In the genomic region with DNA sequence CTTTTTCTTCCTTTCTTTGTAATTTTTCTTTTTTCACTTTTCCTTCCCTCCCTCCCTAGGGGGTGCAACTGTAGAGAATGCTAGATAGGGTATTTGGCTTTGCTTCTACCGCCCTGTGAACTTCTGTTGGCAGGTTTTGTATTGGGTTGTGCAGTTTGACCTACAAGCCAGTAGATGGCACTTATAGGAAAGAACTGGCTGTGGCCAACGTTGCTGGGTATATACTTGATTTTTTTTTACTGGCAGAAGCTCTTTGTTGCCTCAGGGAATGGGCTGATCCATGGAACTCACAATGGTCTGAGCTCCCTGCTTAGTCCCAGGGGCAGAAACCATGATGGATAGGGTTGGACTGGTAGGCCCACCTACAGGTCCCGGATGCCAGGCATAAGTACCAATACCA, we compare ENCODE assay signal across 10 cellular contexts.
DNase-seq lines count a peak whose midpoint lies in the region; ATAC-seq and TF ChIP-seq lines count a peak whose summit lies in the region.
"Had no signal": no experiment of that assay in that cellular context is flagged by ENCODE, and none has a peak within 500 bp of the region (broad histone marks: within the 10 kb centered on the region; RNA-seq: fewer than 3 reads in every experiment).

No MANE protein-coding gene starts in this region.

- WGBS in heart right ventricle, 2 donors: 55 to 57% methylated on average over 3 of the region's 3 CpGs
- WGBS in esophagus muscularis mucosa: 64% methylated on average over 3 of the region's 3 CpGs

- no peak overlapping the region for H2AFZ ChIP-seq in Loucy (ENCODE audit: low read length)

- intact Hi-C loops in heart right ventricle (cut with DNase I): no loop called here
- intact Hi-C loops in esophagus muscularis mucosa (cut with DNase I): no loop called here

- no peaks in the 10 kb centered on the region for H4K20me1 ChIP-seq in Loucy (ENCODE audit: insufficient read depth, low read length, poor library complexity, severe bottlenecking)

- TF ChIP-seq CTCF in GM06990 (IDR thresholded peaks at IDR 0.05; ENCODE audit: insufficient read depth, low read length, poor library complexity, severe bottlenecking) (peak; percentile 20), Loucy (conservative IDR thresholded peaks at IDR 0.05; ENCODE audit: low read length) (peak; percentile 50), RWPE2 (IDR thresholded peaks at IDR 0.05; ENCODE audit: poor library complexity, severe bottlenecking) (peak; percentile 41), heart right ventricle (IDR thresholded peaks at IDR 0.05) (no peak), esophagus muscularis mucosa (IDR thresholded peaks at IDR 0.05) (no peak)

- H3K27me3 Mint-ChIP-seq in T-helper 17 cell: no peaks in the 10 kb centered on the region

- H3K36me3 ChIP-seq in GM06990 (ENCODE audit: control insufficient read depth, insufficient read depth, low read length): no peaks in the 10 kb centered on the region
- H3K36me3 ChIP-seq in Loucy (ENCODE audit: insufficient read depth, low read length): no peaks in the 10 kb centered on the region
- H3K36me3 ChIP-seq in RWPE2 (ENCODE audit: low read depth): no peaks in the 10 kb centered on the region
- no peaks in the 10 kb centered on the region for H3K36me3 ChIP-seq in heart right ventricle
- H3K36me3 ChIP-seq in esophagus muscularis mucosa: no peaks in the 10 kb centered on the region

- no peak overlapping the region for H3K9ac ChIP-seq in Loucy (ENCODE audit: low read depth, low read length, poor library complexity, severe bottlenecking)

- H3K9me2 ChIP-seq in Loucy (replicated peaks; ENCODE audit: low read depth, low read length): no peaks in the 10 kb centered on the region

- H3K4me1 Mint-ChIP-seq in T-helper 17 cell: no peaks in the 10 kb centered on the region

- H3F3A ChIP-seq in Loucy (ENCODE audit: low read depth): no peaks in the 10 kb centered on the region

- no peaks in the 10 kb centered on the region for H3K36me3 Mint-ChIP-seq in T-helper 17 cell (ENCODE audit: low read depth)

- H3K4me3 ChIP-seq in GM06990 (replicated peaks; ENCODE audit: low read depth, low read length) (no peak overlapping the region), Loucy (ENCODE audit: low read length, poor library complexity, severe bottlenecking) (no peak overlapping the region), RWPE2 (ENCODE audit: severe bottlenecking) (no peak overlapping the region), heart right ventricle (no peak overlapping the region), esophagus muscularis mucosa (no peak overlapping the region)

- H3K4me2 ChIP-seq in Loucy (ENCODE audit: low read depth, low read length, poor library complexity, severe bottlenecking): no peak overlapping the region

- no peaks in the 10 kb centered on the region for H3K4me1 ChIP-seq in Loucy (ENCODE audit: insufficient read depth, low read length, poor library complexity, severe bottlenecking)
- no peaks in the 10 kb centered on the region for H3K4me1 ChIP-seq in RWPE2 (ENCODE audit: insufficient read depth, poor library complexity, severe bottlenecking)
- H3K4me1 ChIP-seq in heart right ventricle: no peaks in the 10 kb centered on the region
- no peaks in the 10 kb centered on the region for H3K4me1 ChIP-seq in esophagus muscularis mucosa

- H3K9me3 ChIP-seq in Loucy (ENCODE audit: insufficient read depth, low read depth, low read length): no peaks in the 10 kb centered on the region
- H3K9me3 ChIP-seq in RWPE2 (ENCODE audit: severe bottlenecking): no peaks in the 10 kb centered on the region
- H3K9me3 ChIP-seq in heart right ventricle: peaks cover 0 to 34% (median 17%) of the 10 kb centered on the region in 11 donors
- peaks cover 0 to 17% (median 11%) of the 10 kb centered on the region in 4 donors for H3K9me3 ChIP-seq in esophagus muscularis mucosa
- H3K9me3 ChIP-seq in T-helper 17 cell (ENCODE audit: control insufficient read depth, low read length, poor library complexity, severe bottlenecking): no peaks in the 10 kb centered on the region

- ATAC-seq in RWPE2 (ENCODE audit: low read depth) (peak; percentile 44; the same call in 2 of the 3 replicates), heart right ventricle (no peak), T-helper 17 cell (no peak), HG03354 (IDR thresholded peaks at IDR 0.05; ENCODE audit: poor library complexity, severe bottlenecking, unreplicated experiment) (no peak)

- H3K27me3 ChIP-seq in GM06990 (replicated peaks; ENCODE audit: control insufficient read depth, insufficient read depth, low read length): no peaks in the 10 kb centered on the region
- no peaks in the 10 kb centered on the region for H3K27me3 ChIP-seq in Loucy (ENCODE audit: insufficient read depth, low read length, poor library complexity, severe bottlenecking)
- no peaks in the 10 kb centered on the region for H3K27me3 ChIP-seq in RWPE2 (ENCODE audit: insufficient read depth, poor library complexity, severe bottlenecking)
- H3K27me3 ChIP-seq in heart right ventricle: no peaks in the 10 kb centered on the region
- no peaks in the 10 kb centered on the region for H3K27me3 ChIP-seq in esophagus muscularis mucosa

- TF ChIP-seq EP300 in esophagus muscularis mucosa (IDR thresholded peaks at IDR 0.05): no peak

- no peak for DNase-seq in GM06990 (ENCODE audit: extremely low read depth, insufficient read length)
- DNase-seq in RWPE2 (ENCODE audit: low spot score): no peak
- peak; percentile 66 for DNase-seq in kidney tubule cell (ENCODE audit: low spot score)
- no peak for DNase-seq in heart right ventricle
- no peak for DNase-seq in esophagus muscularis mucosa (ENCODE audit: extremely low spot score)
- no peak for DNase-seq in T-helper 17 cell
- DNase-seq: activated CD4-positive, CD25-positive, alpha-beta regulatory T cell treated with anti-CD3 and anti-CD28 coated beads, Interleukin-2, amount 50 U/mL, for 72 hours; NCI-H1436 treated with DMSO at 0.1 percent for 48 hours had no signal

- no peak for TF ChIP-seq POLR2A in esophagus muscularis mucosa (IDR thresholded peaks at IDR 0.05; ENCODE audit: low read depth)

- no peak overlapping the region for H3K27ac ChIP-seq in RWPE2 (ENCODE audit: poor library complexity, severe bottlenecking)
- no peak overlapping the region for H3K27ac ChIP-seq in heart right ventricle
- H3K27ac ChIP-seq in esophagus muscularis mucosa (replicated peaks in 1 of 4): no peak overlapping the region

- H3K27ac Mint-ChIP-seq in T-helper 17 cell: no peak overlapping the region

- no peak overlapping the region for H3K4me3 Mint-ChIP-seq in T-helper 17 cell

- no peaks in the 10 kb centered on the region for H3K79me2 ChIP-seq in Loucy (ENCODE audit: insufficient read depth, low read length)

Comparison
In these comparisons a context has a peak if more than half of its experiments do, and no peak if none do; other contexts are left out.
1. CTCF ChIP-seq: peak in GM06990 (single experiment), Loucy (single experiment) and RWPE2 (single experiment); none in heart right ventricle (0 of 9) and esophagus muscularis mucosa (0 of 3).